Comparison of ENCODE assay signal across 7 cellular contexts in the genomic region with DNA sequence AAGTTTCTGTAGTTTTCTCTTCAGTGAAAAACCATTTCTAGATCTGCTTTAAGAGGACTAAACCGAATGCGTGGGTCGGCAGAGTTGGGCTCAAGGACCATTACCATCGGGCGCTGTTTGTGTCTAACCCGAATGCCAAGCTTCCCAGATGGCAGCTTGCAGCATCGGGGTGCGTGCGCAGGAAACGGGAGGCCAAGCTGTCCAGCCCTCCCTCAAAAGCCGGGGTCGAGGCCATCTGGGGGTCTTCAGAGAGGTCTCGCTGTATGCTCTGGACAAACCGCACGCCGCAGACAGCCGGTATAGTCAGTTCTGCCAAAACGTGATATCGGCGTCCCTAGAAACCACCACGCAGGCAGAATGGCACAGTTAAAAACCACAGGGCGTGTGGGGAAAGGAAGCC.
"Had no signal": no experiment of that assay in that cellular context is flagged by ENCODE, and none has a peak within 500 bp of the region (broad histone marks: within the 10 kb centered on the region; RNA-seq: fewer than 3 reads in every experiment).

No MANE protein-coding gene starts in this region.

- H3K9me3 ChIP-seq: HAP-1 had no signal

- ATAC-seq: HCT116, K562 had no signal

- H3K9me3 Mint-ChIP-seq: HFFc6 had no signal

- H3K4me3 ChIP-seq: GM23248, HAP-1, K562 had no signal

- H3K27ac ChIP-seq: GM23248 had no signal

- DNase-seq: GM23248, GOT3, HFFc6, IMR-90 had no signal

- H3K4me1 ChIP-seq: HAP-1 had no signal

- H3K9ac ChIP-seq: GM23248 had no signal

- H2AFZ ChIP-seq: GM23248 had no signal

- H3K36me3 ChIP-seq: HAP-1 had no signal

- H3K27ac Mint-ChIP-seq: HFFc6 had no signal

- H3K4me3 Mint-ChIP-seq: HFFc6 had no signal
